8 cellular contexts compared by ENCODE assay signal in the genomic region with DNA sequence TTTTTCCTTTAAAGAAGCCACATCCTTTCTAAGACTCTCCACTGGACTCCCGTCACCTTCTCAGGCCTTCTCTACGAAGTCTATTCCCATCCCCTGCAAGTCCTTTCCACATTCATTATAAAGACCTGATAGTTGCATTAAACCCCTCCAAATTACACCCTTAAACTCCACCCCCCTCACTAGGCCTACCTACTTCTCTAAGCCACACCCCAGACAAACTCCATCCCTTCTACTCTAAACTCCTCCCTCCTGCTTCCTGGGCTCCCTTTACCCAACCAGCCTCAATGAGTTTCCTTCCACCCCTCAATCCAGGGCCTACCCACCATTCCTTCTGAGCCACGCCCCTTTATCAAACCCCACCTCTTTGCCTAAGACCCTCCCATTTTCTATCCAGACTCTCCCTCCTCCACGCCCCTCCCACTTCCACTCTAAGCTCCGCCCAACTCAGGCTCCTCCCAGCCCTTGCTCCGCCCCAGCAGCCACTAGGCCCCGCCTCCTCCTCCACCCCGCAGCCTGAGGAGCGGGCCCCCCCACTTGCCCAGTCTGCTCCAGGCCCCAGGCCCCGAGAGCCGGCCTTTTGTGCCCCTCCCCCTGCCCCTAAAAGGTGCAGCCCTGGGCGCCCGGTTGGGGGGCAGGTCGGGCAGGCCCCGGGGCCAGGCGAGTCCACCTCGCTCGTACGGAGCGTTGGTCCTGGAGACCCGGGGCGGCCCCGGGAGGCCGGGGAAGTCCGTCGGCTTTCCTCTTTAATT. TPM values are rescaled to one million over a fixed set of nuclear protein-coding genes. Genes with fewer than 3 reads are reported as not detected.
DNase-seq lines count a peak whose midpoint lies in the region; ATAC-seq and TF ChIP-seq lines count a peak whose summit lies in the region.

No MANE protein-coding gene starts in this region.

- peaks cover 0 to 20% of the 10 kb centered on the region in 2 donors for H3K4me1 ChIP-seq in right atrium auricular region
- peaks cover 12% of the 10 kb centered on the region for H3K4me1 ChIP-seq in vagina

- peak in 1 of 2 donors; percentile 25 for TF ChIP-seq POLR2A in vagina (IDR thresholded peaks at IDR 0.05)

- H3K36me3 ChIP-seq in right atrium auricular region (peaks cover 7% of the 10 kb centered on the region), vagina (peaks cover 0 to 15% of the 10 kb centered on the region in 2 donors)

- peak; percentile 46 for ATAC-seq in HG02852 (IDR thresholded peaks at IDR 0.05; ENCODE audit: unreplicated experiment)

- DNase-seq in GM13976 (ENCODE audit: low spot score): peak; percentile 89
- peak; percentile 93 for DNase-seq in NCI-H146 treated with DMSO at 0.1 percent for 48 hours (lab: John Stamatoyannopoulos, UW; ENCODE audit: unreplicated experiment)
- DNase-seq in amygdala (lab: John Stamatoyannopoulos, UW): peak in 55 of 56 donors; percentile 74 to 95 (median 90)
- peak; percentile 92 for DNase-seq in right atrium auricular region (ENCODE audit: low spot score)
- DNase-seq in putamen (ENCODE audit: low spot score): peak; percentile 93
- DNase-seq in vagina (ENCODE audit: extremely low spot score in 2 of 2): peak in 1 of 2 donors; percentile 96

- peak overlapping the region; percentile 97 for H3K27ac Mint-ChIP-seq in T-helper 1 cell treated with Interleukin-12 subunit alpha and Interleukin-12 subunit beta and Interleukin-4 antibody, amounts not matched to agents 30 μg/mL and 1 μg/mL, for 36 hours

- peak overlapping the region; percentile 77 to 82 for H3K4me3 ChIP-seq in right atrium auricular region
- peak overlapping the region; percentile 60 to 72 for H3K4me3 ChIP-seq in vagina

- in situ Hi-C loops in GM13976 (cut with MboI; ENCODE audit: low sequenced_read_pairs, unreplicated experiment): no loop called here

- peaks cover 15% of the 10 kb centered on the region for H3K4me1 Mint-ChIP-seq in T-helper 1 cell treated with Interleukin-12 subunit alpha and Interleukin-12 subunit beta and Interleukin-4 antibody, amounts not matched to agents 30 μg/mL and 1 μg/mL, for 36 hours (ENCODE audit: low read depth)

- no peaks in the 10 kb centered on the region for H3K27me3 Mint-ChIP-seq in T-helper 1 cell treated with Interleukin-12 subunit alpha and Interleukin-12 subunit beta and Interleukin-4 antibody, amounts not matched to agents 30 μg/mL and 1 μg/mL, for 36 hours (ENCODE audit: low read depth)

- no peaks in the 10 kb centered on the region for H3K9me3 Mint-ChIP-seq in T-helper 1 cell treated with Interleukin-12 subunit alpha and Interleukin-12 subunit beta and Interleukin-4 antibody, amounts not matched to agents 30 μg/mL and 1 μg/mL, for 36 hours

- H3K4me3 Mint-ChIP-seq in T-helper 1 cell treated with Interleukin-12 subunit alpha and Interleukin-12 subunit beta and Interleukin-4 antibody, amounts not matched to agents 30 μg/mL and 1 μg/mL, for 36 hours: peak overlapping the region; percentile 92

- H3K36me3 Mint-ChIP-seq in T-helper 1 cell treated with Interleukin-12 subunit alpha and Interleukin-12 subunit beta and Interleukin-4 antibody, amounts not matched to agents 30 μg/mL and 1 μg/mL, for 36 hours (ENCODE audit: low read depth): peaks cover 26% of the 10 kb centered on the region

- intact Hi-C loops in vagina (cut with DNase I): no loop called here

- H3K9me3 ChIP-seq in right atrium auricular region (no peaks in the 10 kb centered on the region), vagina (no peaks in the 10 kb centered on the region)

- H3K27ac ChIP-seq in right atrium auricular region (peak overlapping the region; percentile 99), vagina (peak overlapping the region; percentile 95)

- H3K27me3 ChIP-seq in right atrium auricular region (no peaks in the 10 kb centered on the region), vagina (no peaks in the 10 kb centered on the region)

- TF ChIP-seq CTCF in GM13976 (IDR thresholded peaks at IDR 0.05; ENCODE audit: borderline replicate concordance, control extremely low read depth, extremely low read depth, insufficient read depth, missing control alignments): no peak
- no peak for TF ChIP-seq CTCF in right atrium auricular region (IDR thresholded peaks at IDR 0.05)
- no peak for TF ChIP-seq CTCF in vagina (IDR thresholded peaks at IDR 0.05)

RNA-seq across cellular contexts. Expression of gene FIZ1, which starts 0.4 kb away (rescaled TPM):
- 10 to 100 TPM in 1 of 2 donors, 1 to 10 TPM in 1; 9.2 to 12.2 TPM for total RNA-seq in right atrium auricular region
- total RNA-seq in vagina: 5.4 TPM

RNA-seq across cellular contexts. Expression of gene ZNF524, which starts 1.2 kb away (rescaled TPM):
- total RNA-seq in right atrium auricular region (10 to 100 TPM; 17.7 to 25.8 TPM), vagina (15.5 TPM)

RNA-seq across cellular contexts. Expression of gene ZNF865, which starts 6.6 kb away (rescaled TPM):
- total RNA-seq in right atrium auricular region (10 to 100 TPM; 11.2 to 11.4 TPM), vagina (8.8 TPM)

RNA-seq across cellular contexts. Expression of gene ZNF579, which starts 18.2 kb away (rescaled TPM):
- 1 to 10 TPM; 6.2 to 6.4 TPM for total RNA-seq in right atrium auricular region
- 3.2 TPM for total RNA-seq in vagina

RNA-seq across cellular contexts. Expression of gene ZNF784, which starts 25.5 kb away (rescaled TPM):
- 10 to 100 TPM in 1 of 2 donors, 1 to 10 TPM in 1; 7.8 to 10.6 TPM for total RNA-seq in right atrium auricular region
- 5.2 TPM for total RNA-seq in vagina
